9 cellular contexts compared by ENCODE assay signal in the genomic region with DNA sequence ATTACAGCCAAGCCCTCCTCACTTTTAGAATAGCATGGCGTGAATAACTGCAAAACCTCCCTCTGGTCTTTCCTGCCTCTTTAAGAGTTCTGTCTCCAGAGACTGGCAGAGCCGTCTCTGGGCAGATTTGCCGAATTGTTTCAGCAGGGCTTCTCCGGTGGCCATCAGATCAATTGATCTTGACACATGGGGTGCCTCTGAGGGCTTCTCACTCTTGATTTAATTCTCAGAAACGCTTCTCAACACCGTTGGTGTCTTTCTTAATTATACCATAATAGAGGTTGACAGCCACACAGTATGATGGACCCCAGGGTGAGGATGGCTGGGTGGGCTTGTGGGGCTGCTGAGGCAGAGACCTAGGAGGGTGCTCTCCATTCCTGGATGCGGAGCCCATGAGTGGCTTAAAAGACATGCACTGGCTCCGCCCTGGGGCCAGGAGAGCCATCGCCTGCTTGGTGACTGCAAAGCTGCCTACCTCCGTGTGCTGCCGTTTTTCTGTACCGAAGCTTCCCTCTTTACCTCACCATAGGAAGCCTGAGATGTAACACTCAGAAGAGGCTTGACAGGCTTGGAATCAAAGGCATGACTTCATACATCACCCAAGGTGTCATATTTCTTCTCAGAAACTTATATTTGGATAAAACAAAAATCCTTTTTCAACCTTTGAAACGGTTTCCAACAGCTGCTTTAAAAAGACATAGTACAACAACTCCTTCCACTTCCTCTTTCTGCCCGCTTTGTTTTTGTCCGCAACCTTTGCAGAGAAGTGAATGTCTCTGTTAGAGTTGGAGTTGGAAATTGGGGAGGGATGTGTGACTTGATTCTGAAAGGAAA.
DNase-seq lines count a peak whose midpoint lies in the region; ATAC-seq and TF ChIP-seq lines count a peak whose summit lies in the region.
"Had no signal": no experiment of that assay in that cellular context is flagged by ENCODE, and none has a peak within 500 bp of the region (broad histone marks: within the 10 kb centered on the region; RNA-seq: fewer than 3 reads in every experiment).

No MANE protein-coding gene starts in this region.

- H3F3A ChIP-seq in SU-DHL-6 (ENCODE audit: insufficient read depth): no peaks in the 10 kb centered on the region

- TF ChIP-seq CTCF in SU-DHL-6 (IDR thresholded peaks at IDR 0.05; ENCODE audit: insufficient read depth, low read length, poor library complexity, severe bottlenecking): no peak

- H3K36me3 ChIP-seq in SU-DHL-6 (ENCODE audit: low read length) (no peaks in the 10 kb centered on the region), subcutaneous abdominal adipose tissue (ENCODE audit: control insufficient read depth in 5 of 5, insufficient read depth in 5 of 5, low read length in 5 of 5) (peaks cover 0 to 4% (median 0%) of the 10 kb centered on the region in 5 donors)

- H3K9ac ChIP-seq in SU-DHL-6 (ENCODE audit: low read length) (peak overlapping the region; percentile 30), subcutaneous abdominal adipose tissue (ENCODE audit: low read length in 5 of 5) (peak overlapping the region in 1 of 5 donors; percentile 6)

- peak overlapping the region; percentile 57 for H3K4me2 ChIP-seq in SU-DHL-6 (ENCODE audit: low read depth, low read length, poor library complexity, severe bottlenecking)

- H3K4me3 ChIP-seq in right cardiac atrium (ENCODE audit: low read length): no peak overlapping the region
- no peak overlapping the region for H3K4me3 ChIP-seq in SU-DHL-6 (ENCODE audit: insufficient read depth, low read length, poor library complexity, severe bottlenecking)
- peak overlapping the region in 4 of 5 donors; percentile 5 to 44 (median 15) for H3K4me3 ChIP-seq in subcutaneous abdominal adipose tissue (ENCODE audit: low read depth in 1 of 5, low read length in 5 of 5)

- intact Hi-C loops in cardiac septum (cut with DNase I): no loop called here
- intact Hi-C loops in right cardiac atrium (cut with DNase I): no loop called here

- no peak for ATAC-seq in right cardiac atrium
- peak; percentile 65 for ATAC-seq in HG03095 (IDR thresholded peaks at IDR 0.05; ENCODE audit: unreplicated experiment)

- H3K4me1 ChIP-seq in right cardiac atrium (ENCODE audit: control insufficient read depth, insufficient read depth, low read length) (peaks cover 37% of the 10 kb centered on the region), subcutaneous abdominal adipose tissue (ENCODE audit: control insufficient read depth in 5 of 5, insufficient read depth in 5 of 5, low read length in 5 of 5) (peaks cover 2 to 62% (median 53%) of the 10 kb centered on the region in 5 donors)

- DNase-seq in cardiac septum (ENCODE audit: low spot score) (peak; percentile 76), right cardiac atrium (no peak), cerebellar nuclear complex (lab: John Stamatoyannopoulos, UW) (no peak), SHP77 (lab: John Stamatoyannopoulos, UW) (no peak), DMS53 treated with DMSO at 0.1 percent for 48 hours (lab: John Stamatoyannopoulos, UW; ENCODE audit: unreplicated experiment) (no peak)

- WGBS in right cardiac atrium: 72% methylated on average over 15 of the region's 15 CpGs

- peak overlapping the region; percentile 52 for H2AFZ ChIP-seq in SU-DHL-6 (ENCODE audit: low read depth, low read length, severe bottlenecking)

- H3K79me2 ChIP-seq in SU-DHL-6 (ENCODE audit: insufficient read depth, low read length): no peaks in the 10 kb centered on the region

- no peaks in the 10 kb centered on the region for H3K9me2 ChIP-seq in SU-DHL-6 (replicated peaks; ENCODE audit: insufficient read depth, low read length)

- H3K27ac ChIP-seq in right cardiac atrium (ENCODE audit: low read length) (no peak overlapping the region), SU-DHL-6 (ENCODE audit: low read depth, low read length) (peak overlapping the region; percentile 49), subcutaneous abdominal adipose tissue (ENCODE audit: low read depth, low read length) (no peak overlapping the region)
- H3K27ac ChIP-seq: C4-2B had no signal

- H3K9me3 ChIP-seq in right cardiac atrium (ENCODE audit: control insufficient read depth, low read length): no peaks in the 10 kb centered on the region
- no peaks in the 10 kb centered on the region for H3K9me3 ChIP-seq in SU-DHL-6 (ENCODE audit: insufficient read depth, low read length)
- no peaks in the 10 kb centered on the region for H3K9me3 ChIP-seq in subcutaneous abdominal adipose tissue (ENCODE audit: control insufficient read depth in 5 of 5, low read length in 5 of 5)

- no peaks in the 10 kb centered on the region for H3K27me3 ChIP-seq in right cardiac atrium (ENCODE audit: control insufficient read depth, insufficient read depth)
- no peaks in the 10 kb centered on the region for H3K27me3 ChIP-seq in SU-DHL-6 (ENCODE audit: low read length)
- no peaks in the 10 kb centered on the region for H3K27me3 ChIP-seq in subcutaneous abdominal adipose tissue (ENCODE audit: control insufficient read depth in 5 of 5, insufficient read depth in 4 of 5, low read length in 5 of 5)

- no peaks in the 10 kb centered on the region for H4K20me1 ChIP-seq in SU-DHL-6 (ENCODE audit: low read depth, low read length)

Comparison
In these comparisons a context has a peak if more than half of its experiments do, and no peak if none do; other contexts are left out.
1. H3K4me3 ChIP-seq: peak in subcutaneous abdominal adipose tissue (4 of 5); none in right cardiac atrium (single experiment) and SU-DHL-6 (single experiment).